8 cellular contexts compared by ENCODE assay signal in genomic region chr7:23181684-23182553, GRCh38. TPM values are rescaled to one million over a fixed set of nuclear protein-coding genes. Genes with fewer than 3 reads are reported as not detected.
DNase-seq lines count a peak whose midpoint lies in the region; ATAC-seq, FAIRE-seq and TF ChIP-seq lines count a peak whose summit lies in the region.

Gene NUP42, plus strand, starts transcription at chr7:23182048. Its CDS starts 38 bp downstream, at chr7:23182086.

- POLR2A ChIA-PET in HepG2 (lab: Yijun Ruan, JAX): interaction anchor here (0.9 to 1.2 kb wide), 2 partner anchors 76 kb away, joined by 5 read pairs; partner anchors contain the start of gene KLHL7

- peak; percentile 97 for ATAC-seq in GM19397 (IDR thresholded peaks at IDR 0.05; ENCODE audit: unreplicated experiment)
- ATAC-seq in HG03571 (IDR thresholded peaks at IDR 0.05; ENCODE audit: unreplicated experiment): peak; percentile 96
- ATAC-seq in HepG2: peak; percentile 98

- no peak for TF ChIP-seq CTCF in CD14-positive monocyte (IDR thresholded peaks at IDR 0.05)
- peak; percentile 22; the same call in 1 of the 2 replicates for TF ChIP-seq CTCF in HepG2 (CRISPR knock-in tag; IDR thresholded peaks at IDR 0.05)

- H3K9ac ChIP-seq in HepG2 (ENCODE audit: insufficient read depth, low read depth, low read length): peak within 1 kb of the TSS; percentile 86

- H3K4me1 Mint-ChIP-seq in CD14-positive monocyte: peaks cover 28% of the 10 kb centered on the region

- peaks cover 0 to 13% (median 2%) of the 10 kb centered on the region in 3 donors for H3K27me3 Mint-ChIP-seq in CD14-positive monocyte (ENCODE audit: low read depth in 3 of 3)

- TF ChIP-seq EP300 in HepG2 (IDR thresholded peaks at IDR 0.05; ENCODE audit: low read depth in 2 of 2, low read length in 2 of 2) (peak in 1 of 2 experiments; percentile 57; a peak in 2 of 4 replicates), HepG2 (CRISPR knock-in tag; IDR thresholded peaks at IDR 0.05; ENCODE audit: borderline replicate concordance) (peak; percentile 16; the same call in 1 of the 2 replicates)

- peaks cover 0 to 2% (median 0%) of the 10 kb centered on the region in 7 donors for H3K9me3 Mint-ChIP-seq in CD14-positive monocyte

- H3K4me3 ChIP-seq in HepG2 (replicated peaks in 1 of 3; ENCODE audit: insufficient read depth in 1 of 3, low read depth in 2 of 3, low read length in 3 of 3): peak within 1 kb of the TSS; percentile 89 to 98 (median 92)

- no peak; the same call in 1 of the 2 replicates for TF ChIP-seq RAD21 in HepG2 (CRISPR knock-in tag; IDR thresholded peaks at IDR 0.05)

- H3K4me1 ChIP-seq in HepG2 (ENCODE audit: insufficient read depth, low read length): peaks cover 34% of the 10 kb centered on the region

- intact Hi-C loops in CD14-positive monocyte (cut with micrococcal nuclease) (loop anchor here (5.0 to 10.0 kb wide), 4 partner anchors 63 to 350 kb away; partner anchors contain the start of genes GPNMB (in 1 of the 2), IGF2BP3 (in 1 of the 2), KLHL7 (in 1 of the 2) and TRA2A (in 1 of the 2)), HepG2 (cut with micrococcal nuclease; ENCODE audit: unreplicated experiment) (loop anchor here (1.0 to 10.0 kb wide), 4 partner anchors 77 to 363 kb away; partner anchors contain the start of genes IGF2BP3 and KLHL7)

- TSS peak; percentile 77 for BruUV-seq in HepG2 (replicated peaks; lab: Mats Ljungman, UMichigan)

- H3K9me3 ChIP-seq in HepG2 (ENCODE audit: low read length): no peaks in the 10 kb centered on the region

- 1% methylated on average over 30 of the region's 63 CpGs for WGBS in HepG2 (ENCODE audit: low lambda C conversion rate)

- H3K4me3 Mint-ChIP-seq in CD14-positive monocyte: peak within 1 kb of the TSS; percentile 91 to 100

- CTCF ChIA-PET in HepG2 (lab: Yijun Ruan, JAX; ENCODE audit: low intra/inter-chr PET ratio, low total read pairs): no interaction called here

- peaks cover 0 to 11% of the 10 kb centered on the region in 2 experiments; a peak in 2 of 5 replicates for H3K36me3 ChIP-seq in HepG2 (replicated peaks in 1 of 2; ENCODE audit: control insufficient read depth in 1 of 2, insufficient read depth in 2 of 2, low read length in 2 of 2)

- peaks cover 8 to 11% of the 10 kb centered on the region in 2 donors for H3K36me3 Mint-ChIP-seq in CD14-positive monocyte

- FAIRE-seq in HepG2 (lab: Jason Lieb, UNC): peak; percentile 90

- H3K27me3 ChIP-seq in HepG2 (ENCODE audit: control insufficient read depth in 1 of 2, insufficient read depth in 2 of 2, low read length in 2 of 2): no peaks in the 10 kb centered on the region; a peak in 1 of 5 replicates

- peak; percentile 98 for DNase-seq in CD14-positive monocyte (ENCODE audit: low spot score)
- peak; percentile 99 for DNase-seq in NCI-H82 (lab: John Stamatoyannopoulos, UW)
- DNase-seq in activated CD4-positive, alpha-beta T cell treated with anti-CD3 and anti-CD28 coated beads, Interleukin-2, amount 50 U/mL, for 48 hours: peak; percentile 96 to 97
- DNase-seq in dermis microvascular lymphatic vessel endothelial cell (ENCODE audit: low read depth in 2 of 2): peak; percentile 91 to 99
- DNase-seq in HepG2 (ENCODE audit: low spot score): peak; percentile 99
- peak; percentile 93 for DNase-seq in stimulated activated CD4-positive, alpha-beta T cell treated with anti-CD3 and anti-CD28 coated beads, Interleukin-4, amount 100 ng/mL, for 1 hour

- no peaks in the 10 kb centered on the region; the same call in 1 of the 2 replicates for H4K20me1 ChIP-seq in HepG2 (ENCODE audit: insufficient read depth, low read length)

- H3K79me2 ChIP-seq in HepG2 (ENCODE audit: insufficient read depth, low read length): peaks cover 39% of the 10 kb centered on the region

- in situ Hi-C loops in HepG2 (cut with HindIII; ENCODE audit: extremely low pct_ligation_motif_present, low pct_unique_long_range_greater_than_20kb): loop anchor here (5.0 kb wide), 1 partner anchor 75 kb away; the partner anchor contains the start of gene KLHL7

- peak within 1 kb of the TSS; percentile 91 for H3K4me2 ChIP-seq in HepG2 (ENCODE audit: low read depth, low read length)

- H2AFZ ChIP-seq in HepG2 (ENCODE audit: low read length): peak within 1 kb of the TSS; percentile 99

- peak; percentile 90 to 94 for TF ChIP-seq POLR2A in HepG2 (IDR thresholded peaks at IDR 0.05; ENCODE audit: insufficient read depth in 1 of 2, low read depth in 2 of 2, low read length in 2 of 2)

- peak within 1 kb of the TSS; percentile 97 to 100 (median 99) for H3K27ac Mint-ChIP-seq in CD14-positive monocyte

- peak within 1 kb of the TSS; percentile 90 for H3K27ac ChIP-seq in HepG2 (ENCODE audit: extremely low read length, insufficient read depth, low read length)

TF ChIP-seq in HepG2, 621 proteins besides CTCF, POLR2A, EP300 and RAD21 (continues in another document):
- TF ChIP-seq ZNF563 (CRISPR knock-in tag; IDR thresholded peaks at IDR 0.05) (0 out of 2 replicates have a peak, but pooled peaks have one; percentile 69), PRDM10 (CRISPR knock-in tag; IDR thresholded peaks at IDR 0.05; ENCODE audit: low read depth) (peak; percentile 73; the same call in 1 of the 2 replicates), ZNF784 (CRISPR knock-in tag; IDR thresholded peaks at IDR 0.05; ENCODE audit: borderline replicate concordance) (peak; percentile 41; the same call in 1 of the 2 replicates), PRMT3 (CRISPR knock-in tag; IDR thresholded peaks at IDR 0.05; ENCODE audit: borderline replicate concordance, low read depth) (peak; percentile 53; the same call in 1 of the 2 replicates), ARNT2 (CRISPR knock-in tag; IDR thresholded peaks at IDR 0.05; ENCODE audit: low read depth) (peak; percentile 47; the same call in 1 of the 2 replicates)

RNA-seq across cellular contexts. Expression of gene NUP42, which starts in this region (rescaled TPM):
- polyA plus RNA-seq in CD14-positive monocyte: 10 to 100 TPM; 26.3 to 54.6 TPM
- 20.0 and 24.0 TPM in 2 replicates for total RNA-seq in dermis microvascular lymphatic vessel endothelial cell
- 51.5 and 52.4 TPM in 2 replicates for total RNA-seq in HepG2 (2016; rRNA removed; fragmentation: Illumina TruSeq; extraction: Trizol)
- total RNA-seq in HepG2 (2016; cell fraction: cytosol; rRNA removed; fragmentation: Illumina TruSeq; extraction: Trizol; ENCODE audit: low read depth): 24.7 and 27.5 TPM in 2 replicates
- 49.6 and 61.4 TPM in 2 replicates for total RNA-seq in HepG2 (2016; cell fraction: insoluble cytoplasmic fraction; rRNA removed; fragmentation: Illumina TruSeq; extraction: Trizol)
- 26.3 and 27.3 TPM in 2 replicates for total RNA-seq in HepG2 (2016; cell fraction: membrane; rRNA removed; fragmentation: Illumina TruSeq; extraction: Trizol)
- 34.0 and 44.6 TPM in 2 replicates for total RNA-seq in HepG2 (2016; cell fraction: nucleus; rRNA removed; fragmentation: Illumina TruSeq; extraction: Trizol)
- 32.0 and 36.0 TPM in 2 replicates for polyA plus RNA-seq in HepG2 (2011; rRNA removed)
- 16.8 and 20.6 TPM in 2 replicates for polyA plus RNA-seq in HepG2 (2011; cell fraction: cytosol; rRNA removed)
- 29.9 and 32.4 TPM in 2 replicates for polyA plus RNA-seq in HepG2 (2011; cell fraction: nucleus; rRNA removed)
- 15.7 and 29.1 TPM in 2 replicates for polyA plus RNA-seq in HepG2 (2012)
- polyA plus RNA-seq in HepG2 (2016; cell fraction: cytosol; fragmentation: Illumina TruSeq; extraction: Trizol; ENCODE audit: low read depth): 6.8 and 7.9 TPM in 2 replicates
- polyA plus RNA-seq in HepG2 (2016; cell fraction: insoluble cytoplasmic fraction; fragmentation: Illumina TruSeq; extraction: Trizol; ENCODE audit: low read depth): 38.1 and 39.9 TPM in 2 replicates
- polyA plus RNA-seq in HepG2 (2016; cell fraction: membrane; fragmentation: Illumina TruSeq; extraction: Trizol; ENCODE audit: low read depth): 10.4 and 13.5 TPM in 2 replicates
- polyA plus RNA-seq in HepG2 (2016; cell fraction: nucleus; fragmentation: Illumina TruSeq; extraction: Trizol; ENCODE audit: insufficient read depth, low read depth): 47.6 and 52.3 TPM in 2 replicates
- polyA minus RNA-seq in HepG2 (2011; rRNA and poly(A)+ RNA removed; ENCODE audit: low replicate concordance): 22.5 and 54.5 TPM in 2 replicates
- polyA minus RNA-seq in HepG2 (2011; cell fraction: cytosol; rRNA and poly(A)+ RNA removed): 12.1 and 18.3 TPM in 2 replicates
- polyA minus RNA-seq in HepG2 (2011; cell fraction: nucleus; rRNA and poly(A)+ RNA removed): 27.0 and 29.6 TPM in 2 replicates

Comparison
In these comparisons a context has a peak if more than half of its experiments do, and no peak if none do; other contexts are left out.
1. Peak in every context shown above with its lines: DNase-seq, ATAC-seq, H3K4me3 ChIP-seq and H3K27ac ChIP-seq.